Comparison of ENCODE assay signal across 1 cellular context in the genomic region with DNA sequence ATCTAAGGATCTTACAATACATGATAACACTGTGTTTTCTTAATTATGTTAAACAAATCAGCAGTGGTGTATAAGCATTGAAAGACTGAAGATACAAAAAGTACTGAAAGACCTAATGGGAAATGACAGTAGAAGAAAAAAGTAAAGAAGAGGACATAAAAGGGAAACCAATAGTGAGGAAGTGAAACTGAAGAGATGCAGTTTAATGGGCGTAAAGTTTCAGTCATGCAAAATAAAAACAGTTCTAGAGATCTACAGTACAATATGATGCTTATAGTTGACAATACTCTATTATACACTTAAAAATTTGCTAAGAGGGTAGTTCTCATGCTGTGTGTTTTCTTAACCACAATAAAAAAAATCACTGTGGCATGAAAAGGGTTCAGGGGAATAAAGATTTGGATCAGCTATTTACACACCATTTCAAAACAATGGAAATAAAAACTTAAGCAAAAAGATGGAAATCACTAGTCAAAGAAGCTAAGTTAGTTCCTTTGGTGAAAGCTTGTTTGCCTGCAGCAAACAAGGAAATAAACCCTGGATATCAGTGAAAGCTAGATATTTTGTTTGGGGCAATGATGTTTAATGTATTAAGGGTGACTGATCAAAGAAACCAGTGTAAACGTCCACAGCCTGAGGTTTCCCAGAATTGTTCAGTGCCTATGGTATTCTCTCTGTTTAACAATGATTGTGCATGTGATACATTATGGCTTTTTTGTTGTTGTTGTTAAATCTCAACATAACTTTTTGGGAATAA.
TF ChIP-seq lines count a peak whose summit lies in the region.

No MANE protein-coding gene starts in this region.

TF ChIP-seq in GM12878, 131 proteins besides CTCF, POLR2A, EP300 and RAD21 (continued from another document and continues in another):
- TF ChIP-seq, protein P1, sequence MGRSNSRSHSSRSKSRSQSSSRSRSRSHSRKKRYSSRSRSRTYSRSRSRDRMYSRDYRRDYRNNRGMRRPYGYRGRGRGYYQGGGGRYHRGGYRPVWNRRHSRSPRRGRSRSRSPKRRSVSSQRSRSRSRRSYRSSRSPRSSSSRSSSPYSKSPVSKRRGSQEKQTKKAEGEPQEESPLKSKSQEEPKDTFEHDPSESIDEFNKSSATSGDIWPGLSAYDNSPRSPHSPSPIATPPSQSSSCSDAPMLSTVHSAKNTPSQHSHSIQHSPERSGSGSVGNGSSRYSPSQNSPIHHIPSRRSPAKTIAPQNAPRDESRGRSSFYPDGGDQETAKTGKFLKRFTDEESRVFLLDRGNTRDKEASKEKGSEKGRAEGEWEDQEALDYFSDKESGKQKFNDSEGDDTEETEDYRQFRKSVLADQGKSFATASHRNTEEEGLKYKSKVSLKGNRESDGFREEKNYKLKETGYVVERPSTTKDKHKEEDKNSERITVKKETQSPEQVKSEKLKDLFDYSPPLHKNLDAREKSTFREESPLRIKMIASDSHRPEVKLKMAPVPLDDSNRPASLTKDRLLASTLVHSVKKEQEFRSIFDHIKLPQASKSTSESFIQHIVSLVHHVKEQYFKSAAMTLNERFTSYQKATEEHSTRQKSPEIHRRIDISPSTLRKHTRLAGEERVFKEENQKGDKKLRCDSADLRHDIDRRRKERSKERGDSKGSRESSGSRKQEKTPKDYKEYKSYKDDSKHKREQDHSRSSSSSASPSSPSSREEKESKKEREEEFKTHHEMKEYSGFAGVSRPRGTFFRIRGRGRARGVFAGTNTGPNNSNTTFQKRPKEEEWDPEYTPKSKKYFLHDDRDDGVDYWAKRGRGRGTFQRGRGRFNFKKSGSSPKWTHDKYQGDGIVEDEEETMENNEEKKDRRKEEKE (IDR thresholded peaks at IDR 0.05), result no peak
- TF ChIP-seq POU2F2 (IDR thresholded peaks at IDR 0.05; ENCODE audit: borderline replicate concordance, low read depth, low read length) (peak; percentile 49; the same call in 1 of the 3 replicates), NFIC (IDR thresholded peaks at IDR 0.05; ENCODE audit: low read depth, low read length) (peak; percentile 62; the same call in 1 of the 2 replicates), MTA2 (IDR thresholded peaks at IDR 0.05; ENCODE audit: low read depth) (peak; percentile 97), SPI1 (IDR thresholded peaks at IDR 0.05; ENCODE audit: borderline replicate concordance, insufficient read depth, low read depth, low read length) (peak; percentile 98), TBL1XR1 (IDR thresholded peaks at IDR 0.05; ENCODE audit: low read depth, low read length) (peak; percentile 73; the same call in 1 of the 2 replicates), BHLHE40 (IDR thresholded peaks at IDR 0.05; ENCODE audit: borderline replicate concordance in 1 of 2, low read depth in 2 of 2, low read length in 1 of 2) (peak in 1 of 2 experiments; percentile 47; a peak in 1 of 4 replicates), MYC (IDR thresholded peaks at IDR 0.05; ENCODE audit: insufficient read depth, insufficient read length, insufficient replicate concordance, low read length, severe bottlenecking) (no peak), SMC3 (IDR thresholded peaks at IDR 0.05; ENCODE audit: borderline replicate concordance, low read length) (no peak), NRF1 (conservative IDR thresholded peaks at IDR 0.05; ENCODE audit: low read depth, low read length) (no peak), RUNX3 (IDR thresholded peaks at IDR 0.05; ENCODE audit: low read length) (peak; percentile 64), RBBP5 (conservative IDR thresholded peaks at IDR 0.05) (no peak), GATAD2B (conservative IDR thresholded peaks at IDR 0.05; ENCODE audit: low read depth) (0 out of 2 replicates have a peak, but pooled peaks have one; percentile 33), ZNF207 (IDR thresholded peaks at IDR 0.05; ENCODE audit: borderline replicate concordance) (no peak), PAX5 (IDR thresholded peaks at IDR 0.05; ENCODE audit: borderline replicate concordance, low read depth, low read length) (no peak), IKZF1 (conservative IDR thresholded peaks at IDR 0.05) (peak; percentile 55), DPF2 (IDR thresholded peaks at IDR 0.05) (peak; percentile 91), SUPT20H (IDR thresholded peaks at IDR 0.05; ENCODE audit: borderline replicate concordance, control insufficient read depth, low read depth, low read length) (no peak), IRF4 (IDR thresholded peaks at IDR 0.05; ENCODE audit: low read depth, low read length) (peak; percentile 81), ZNF274 (IDR thresholded peaks at IDR 0.05; ENCODE audit: insufficient read depth, insufficient read length) (no peak), HDAC2 (IDR thresholded peaks at IDR 0.05) (no peak), FOXM1 (IDR thresholded peaks at IDR 0.05; ENCODE audit: low read depth, low read length) (no peak), ATF7 (IDR thresholded peaks at IDR 0.05; ENCODE audit: low read depth) (peak; percentile 69; the same call in 1 of the 2 replicates), NBN (IDR thresholded peaks at IDR 0.05) (peak; percentile 75)
- TF ChIP-seq, protein P2, sequence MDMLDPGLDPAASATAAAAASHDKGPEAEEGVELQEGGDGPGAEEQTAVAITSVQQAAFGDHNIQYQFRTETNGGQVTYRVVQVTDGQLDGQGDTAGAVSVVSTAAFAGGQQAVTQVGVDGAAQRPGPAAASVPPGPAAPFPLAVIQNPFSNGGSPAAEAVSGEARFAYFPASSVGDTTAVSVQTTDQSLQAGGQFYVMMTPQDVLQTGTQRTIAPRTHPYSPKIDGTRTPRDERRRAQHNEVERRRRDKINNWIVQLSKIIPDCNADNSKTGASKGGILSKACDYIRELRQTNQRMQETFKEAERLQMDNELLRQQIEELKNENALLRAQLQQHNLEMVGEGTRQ (IDR thresholded peaks at IDR 0.05; ENCODE audit: borderline replicate concordance, low read depth, low read length), result no peak
- TF ChIP-seq, protein P3, sequence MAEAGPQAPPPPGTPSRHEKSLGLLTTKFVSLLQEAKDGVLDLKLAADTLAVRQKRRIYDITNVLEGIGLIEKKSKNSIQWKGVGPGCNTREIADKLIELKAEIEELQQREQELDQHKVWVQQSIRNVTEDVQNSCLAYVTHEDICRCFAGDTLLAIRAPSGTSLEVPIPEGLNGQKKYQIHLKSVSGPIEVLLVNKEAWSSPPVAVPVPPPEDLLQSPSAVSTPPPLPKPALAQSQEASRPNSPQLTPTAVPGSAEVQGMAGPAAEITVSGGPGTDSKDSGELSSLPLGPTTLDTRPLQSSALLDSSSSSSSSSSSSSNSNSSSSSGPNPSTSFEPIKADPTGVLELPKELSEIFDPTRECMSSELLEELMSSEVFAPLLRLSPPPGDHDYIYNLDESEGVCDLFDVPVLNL (IDR thresholded peaks at IDR 0.05; ENCODE audit: low read depth, low read length), result no peak
- TF ChIP-seq, protein P4, sequence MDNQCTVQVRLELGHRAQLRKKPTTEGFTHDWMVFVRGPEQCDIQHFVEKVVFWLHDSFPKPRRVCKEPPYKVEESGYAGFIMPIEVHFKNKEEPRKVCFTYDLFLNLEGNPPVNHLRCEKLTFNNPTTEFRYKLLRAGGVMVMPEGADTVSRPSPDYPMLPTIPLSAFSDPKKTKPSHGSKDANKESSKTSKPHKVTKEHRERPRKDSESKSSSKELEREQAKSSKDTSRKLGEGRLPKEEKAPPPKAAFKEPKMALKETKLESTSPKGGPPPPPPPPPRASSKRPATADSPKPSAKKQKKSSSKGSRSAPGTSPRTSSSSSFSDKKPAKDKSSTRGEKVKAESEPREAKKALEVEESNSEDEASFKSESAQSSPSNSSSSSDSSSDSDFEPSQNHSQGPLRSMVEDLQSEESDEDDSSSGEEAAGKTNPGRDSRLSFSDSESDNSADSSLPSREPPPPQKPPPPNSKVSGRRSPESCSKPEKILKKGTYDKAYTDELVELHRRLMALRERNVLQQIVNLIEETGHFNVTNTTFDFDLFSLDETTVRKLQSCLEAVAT (IDR thresholded peaks at IDR 0.05), result 0 out of 2 replicates have a peak, but pooled peaks have one; percentile 29
- TF ChIP-seq, protein P5, sequence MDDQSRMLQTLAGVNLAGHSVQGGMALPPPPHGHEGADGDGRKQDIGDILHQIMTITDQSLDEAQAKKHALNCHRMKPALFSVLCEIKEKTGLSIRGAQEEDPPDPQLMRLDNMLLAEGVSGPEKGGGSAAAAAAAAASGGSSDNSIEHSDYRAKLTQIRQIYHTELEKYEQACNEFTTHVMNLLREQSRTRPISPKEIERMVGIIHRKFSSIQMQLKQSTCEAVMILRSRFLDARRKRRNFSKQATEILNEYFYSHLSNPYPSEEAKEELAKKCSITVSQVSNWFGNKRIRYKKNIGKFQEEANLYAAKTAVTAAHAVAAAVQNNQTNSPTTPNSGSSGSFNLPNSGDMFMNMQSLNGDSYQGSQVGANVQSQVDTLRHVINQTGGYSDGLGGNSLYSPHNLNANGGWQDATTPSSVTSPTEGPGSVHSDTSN (IDR thresholded peaks at IDR 0.05; ENCODE audit: insufficient replicate concordance, low read depth, low read length), result no peak
- TF ChIP-seq, protein P6, sequence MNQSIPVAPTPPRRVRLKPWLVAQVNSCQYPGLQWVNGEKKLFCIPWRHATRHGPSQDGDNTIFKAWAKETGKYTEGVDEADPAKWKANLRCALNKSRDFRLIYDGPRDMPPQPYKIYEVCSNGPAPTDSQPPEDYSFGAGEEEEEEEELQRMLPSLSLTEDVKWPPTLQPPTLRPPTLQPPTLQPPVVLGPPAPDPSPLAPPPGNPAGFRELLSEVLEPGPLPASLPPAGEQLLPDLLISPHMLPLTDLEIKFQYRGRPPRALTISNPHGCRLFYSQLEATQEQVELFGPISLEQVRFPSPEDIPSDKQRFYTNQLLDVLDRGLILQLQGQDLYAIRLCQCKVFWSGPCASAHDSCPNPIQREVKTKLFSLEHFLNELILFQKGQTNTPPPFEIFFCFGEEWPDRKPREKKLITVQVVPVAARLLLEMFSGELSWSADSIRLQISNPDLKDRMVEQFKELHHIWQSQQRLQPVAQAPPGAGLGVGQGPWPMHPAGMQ (IDR thresholded peaks at IDR 0.05; ENCODE audit: borderline replicate concordance), result no peak
- TF ChIP-seq, protein P7, sequence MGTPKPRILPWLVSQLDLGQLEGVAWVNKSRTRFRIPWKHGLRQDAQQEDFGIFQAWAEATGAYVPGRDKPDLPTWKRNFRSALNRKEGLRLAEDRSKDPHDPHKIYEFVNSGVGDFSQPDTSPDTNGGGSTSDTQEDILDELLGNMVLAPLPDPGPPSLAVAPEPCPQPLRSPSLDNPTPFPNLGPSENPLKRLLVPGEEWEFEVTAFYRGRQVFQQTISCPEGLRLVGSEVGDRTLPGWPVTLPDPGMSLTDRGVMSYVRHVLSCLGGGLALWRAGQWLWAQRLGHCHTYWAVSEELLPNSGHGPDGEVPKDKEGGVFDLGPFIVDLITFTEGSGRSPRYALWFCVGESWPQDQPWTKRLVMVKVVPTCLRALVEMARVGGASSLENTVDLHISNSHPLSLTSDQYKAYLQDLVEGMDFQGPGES (IDR thresholded peaks at IDR 0.05), result no peak
- TF ChIP-seq, protein P8, sequence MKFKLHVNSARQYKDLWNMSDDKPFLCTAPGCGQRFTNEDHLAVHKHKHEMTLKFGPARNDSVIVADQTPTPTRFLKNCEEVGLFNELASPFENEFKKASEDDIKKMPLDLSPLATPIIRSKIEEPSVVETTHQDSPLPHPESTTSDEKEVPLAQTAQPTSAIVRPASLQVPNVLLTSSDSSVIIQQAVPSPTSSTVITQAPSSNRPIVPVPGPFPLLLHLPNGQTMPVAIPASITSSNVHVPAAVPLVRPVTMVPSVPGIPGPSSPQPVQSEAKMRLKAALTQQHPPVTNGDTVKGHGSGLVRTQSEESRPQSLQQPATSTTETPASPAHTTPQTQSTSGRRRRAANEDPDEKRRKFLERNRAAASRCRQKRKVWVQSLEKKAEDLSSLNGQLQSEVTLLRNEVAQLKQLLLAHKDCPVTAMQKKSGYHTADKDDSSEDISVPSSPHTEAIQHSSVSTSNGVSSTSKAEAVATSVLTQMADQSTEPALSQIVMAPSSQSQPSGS (IDR thresholded peaks at IDR 0.05; ENCODE audit: low read length), result peak; percentile 54
- TF ChIP-seq, protein P9, sequence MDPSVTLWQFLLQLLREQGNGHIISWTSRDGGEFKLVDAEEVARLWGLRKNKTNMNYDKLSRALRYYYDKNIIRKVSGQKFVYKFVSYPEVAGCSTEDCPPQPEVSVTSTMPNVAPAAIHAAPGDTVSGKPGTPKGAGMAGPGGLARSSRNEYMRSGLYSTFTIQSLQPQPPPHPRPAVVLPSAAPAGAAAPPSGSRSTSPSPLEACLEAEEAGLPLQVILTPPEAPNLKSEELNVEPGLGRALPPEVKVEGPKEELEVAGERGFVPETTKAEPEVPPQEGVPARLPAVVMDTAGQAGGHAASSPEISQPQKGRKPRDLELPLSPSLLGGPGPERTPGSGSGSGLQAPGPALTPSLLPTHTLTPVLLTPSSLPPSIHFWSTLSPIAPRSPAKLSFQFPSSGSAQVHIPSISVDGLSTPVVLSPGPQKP (IDR thresholded peaks at IDR 0.05; ENCODE audit: low read depth, low read length), result no peak
- TF ChIP-seq, protein P10, sequence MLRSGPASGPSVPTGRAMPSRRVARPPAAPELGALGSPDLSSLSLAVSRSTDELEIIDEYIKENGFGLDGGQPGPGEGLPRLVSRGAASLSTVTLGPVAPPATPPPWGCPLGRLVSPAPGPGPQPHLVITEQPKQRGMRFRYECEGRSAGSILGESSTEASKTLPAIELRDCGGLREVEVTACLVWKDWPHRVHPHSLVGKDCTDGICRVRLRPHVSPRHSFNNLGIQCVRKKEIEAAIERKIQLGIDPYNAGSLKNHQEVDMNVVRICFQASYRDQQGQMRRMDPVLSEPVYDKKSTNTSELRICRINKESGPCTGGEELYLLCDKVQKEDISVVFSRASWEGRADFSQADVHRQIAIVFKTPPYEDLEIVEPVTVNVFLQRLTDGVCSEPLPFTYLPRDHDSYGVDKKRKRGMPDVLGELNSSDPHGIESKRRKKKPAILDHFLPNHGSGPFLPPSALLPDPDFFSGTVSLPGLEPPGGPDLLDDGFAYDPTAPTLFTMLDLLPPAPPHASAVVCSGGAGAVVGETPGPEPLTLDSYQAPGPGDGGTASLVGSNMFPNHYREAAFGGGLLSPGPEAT (IDR thresholded peaks at IDR 0.05; ENCODE audit: low read depth), result peak; percentile 60
- TF ChIP-seq, protein P11, sequence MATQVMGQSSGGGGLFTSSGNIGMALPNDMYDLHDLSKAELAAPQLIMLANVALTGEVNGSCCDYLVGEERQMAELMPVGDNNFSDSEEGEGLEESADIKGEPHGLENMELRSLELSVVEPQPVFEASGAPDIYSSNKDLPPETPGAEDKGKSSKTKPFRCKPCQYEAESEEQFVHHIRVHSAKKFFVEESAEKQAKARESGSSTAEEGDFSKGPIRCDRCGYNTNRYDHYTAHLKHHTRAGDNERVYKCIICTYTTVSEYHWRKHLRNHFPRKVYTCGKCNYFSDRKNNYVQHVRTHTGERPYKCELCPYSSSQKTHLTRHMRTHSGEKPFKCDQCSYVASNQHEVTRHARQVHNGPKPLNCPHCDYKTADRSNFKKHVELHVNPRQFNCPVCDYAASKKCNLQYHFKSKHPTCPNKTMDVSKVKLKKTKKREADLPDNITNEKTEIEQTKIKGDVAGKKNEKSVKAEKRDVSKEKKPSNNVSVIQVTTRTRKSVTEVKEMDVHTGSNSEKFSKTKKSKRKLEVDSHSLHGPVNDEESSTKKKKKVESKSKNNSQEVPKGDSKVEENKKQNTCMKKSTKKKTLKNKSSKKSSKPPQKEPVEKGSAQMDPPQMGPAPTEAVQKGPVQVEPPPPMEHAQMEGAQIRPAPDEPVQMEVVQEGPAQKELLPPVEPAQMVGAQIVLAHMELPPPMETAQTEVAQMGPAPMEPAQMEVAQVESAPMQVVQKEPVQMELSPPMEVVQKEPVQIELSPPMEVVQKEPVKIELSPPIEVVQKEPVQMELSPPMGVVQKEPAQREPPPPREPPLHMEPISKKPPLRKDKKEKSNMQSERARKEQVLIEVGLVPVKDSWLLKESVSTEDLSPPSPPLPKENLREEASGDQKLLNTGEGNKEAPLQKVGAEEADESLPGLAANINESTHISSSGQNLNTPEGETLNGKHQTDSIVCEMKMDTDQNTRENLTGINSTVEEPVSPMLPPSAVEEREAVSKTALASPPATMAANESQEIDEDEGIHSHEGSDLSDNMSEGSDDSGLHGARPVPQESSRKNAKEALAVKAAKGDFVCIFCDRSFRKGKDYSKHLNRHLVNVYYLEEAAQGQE (IDR thresholded peaks at IDR 0.05; ENCODE audit: low read depth, low read length), result no peak
- TF ChIP-seq, protein P12, sequence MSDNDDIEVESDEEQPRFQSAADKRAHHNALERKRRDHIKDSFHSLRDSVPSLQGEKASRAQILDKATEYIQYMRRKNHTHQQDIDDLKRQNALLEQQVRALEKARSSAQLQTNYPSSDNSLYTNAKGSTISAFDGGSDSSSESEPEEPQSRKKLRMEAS (IDR thresholded peaks at IDR 0.05; ENCODE audit: low read depth, low read length), result no peak
